In the genomic region with DNA sequence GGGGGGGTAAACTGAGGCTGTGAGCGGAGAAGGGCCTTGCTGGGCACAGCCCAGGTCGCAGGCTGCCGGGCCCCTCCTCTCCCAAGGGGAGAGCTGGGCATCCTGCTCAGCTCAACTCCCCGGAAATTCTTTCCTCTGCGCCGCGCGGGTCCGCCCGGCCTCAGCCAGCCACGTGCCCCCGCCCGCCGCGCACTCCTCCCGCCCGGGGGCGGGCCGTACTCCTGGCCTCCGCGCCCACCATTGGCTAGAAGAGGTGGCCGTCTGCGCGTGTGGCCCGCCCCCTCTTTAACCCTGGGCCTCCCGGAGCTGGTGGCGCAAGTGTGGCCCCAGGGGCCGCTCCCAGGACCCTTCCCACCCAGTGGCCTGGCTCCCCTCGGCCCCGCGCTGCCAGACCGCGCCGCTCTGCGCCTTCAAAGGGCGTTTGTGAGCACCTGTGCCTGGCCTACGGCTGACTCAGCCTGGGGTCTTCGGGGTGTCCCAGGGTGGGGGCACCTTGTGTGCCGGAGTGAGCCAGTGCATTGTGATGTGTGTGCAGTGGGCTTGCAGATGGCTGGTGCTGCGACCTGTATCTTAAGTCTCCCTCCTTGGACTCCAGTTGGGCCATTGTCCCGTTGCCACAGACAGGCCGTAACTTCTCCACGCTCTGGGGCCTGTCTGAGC, we compare ENCODE assay signal across 8 cellular contexts. TPM values are rescaled to one million over a fixed set of nuclear protein-coding genes. Genes with fewer than 3 reads are reported as not detected.
DNase-seq lines count a peak whose midpoint lies in the region; TF ChIP-seq lines count a peak whose summit lies in the region.

No MANE protein-coding gene starts in this region.

- no peak overlapping the region for H3K27ac ChIP-seq in endodermal cell (ENCODE audit: low read depth, low read length)
- no peak overlapping the region for H3K27ac ChIP-seq in mesendoderm (ENCODE audit: low read depth, low read length)

- no peaks in the 10 kb centered on the region for H3K9me3 Mint-ChIP-seq in endodermal cell

- no peaks in the 10 kb centered on the region for H3K9me3 ChIP-seq in endodermal cell (ENCODE audit: control insufficient read depth, low read length)

- H3K27ac Mint-ChIP-seq in endodermal cell, result no peak overlapping the region

- H2BK120ac ChIP-seq in mesendoderm (ENCODE audit: low read depth, low read length), result no peak overlapping the region

- peak overlapping the region; percentile 48 for H3K4me3 Mint-ChIP-seq in endodermal cell

- peaks cover 12% of the 10 kb centered on the region for H3K27me3 Mint-ChIP-seq in endodermal cell (ENCODE audit: insufficient read depth)

- H3K27me3 ChIP-seq in endodermal cell (ENCODE audit: control insufficient read depth, insufficient read depth, low read length, poor library complexity, severe bottlenecking), result no peaks in the 10 kb centered on the region
- no peaks in the 10 kb centered on the region for H3K27me3 ChIP-seq in mesendoderm (ENCODE audit: insufficient read depth, low read length, poor library complexity)

- no peak overlapping the region for H2BK15ac ChIP-seq in mesendoderm (replicated peaks; ENCODE audit: low read depth)

- H3K79me1 ChIP-seq in mesendoderm (ENCODE audit: low read length), result no peaks in the 10 kb centered on the region

- H4K5ac ChIP-seq in mesendoderm (ENCODE audit: low read length), result no peak overlapping the region

- no peak overlapping the region for H3K9ac ChIP-seq in endodermal cell (ENCODE audit: extremely low read depth, low read length, poor library complexity, severe bottlenecking)
- peak overlapping the region; percentile 65 for H3K9ac ChIP-seq in mesendoderm (ENCODE audit: low read length)

- H3K4me1 ChIP-seq in endodermal cell (ENCODE audit: control insufficient read depth, insufficient read depth, low read length), result peaks cover 19% of the 10 kb centered on the region
- H3K4me1 ChIP-seq in mesendoderm (ENCODE audit: control insufficient read depth, low read depth, low read length), result peaks cover 7% of the 10 kb centered on the region

- 17 to 20% methylated on average over 28 to 43 of the region's 43 CpGs for WGBS in endodermal cell (ENCODE audit: insufficient coverage in 1 of 2, insufficient read length in 1 of 2), 2 experiments
- no CpG with 5 or more reads among the region's 43 CpGs for WGBS in mesendoderm (ENCODE audit: extremely low coverage, insufficient coverage, low lambda C conversion rate)

- no peak overlapping the region for H2BK5ac ChIP-seq in mesendoderm (ENCODE audit: low read length)

- H3K18ac ChIP-seq in mesendoderm (ENCODE audit: low read length), result peak overlapping the region; percentile 54

- H3K36me3 Mint-ChIP-seq in endodermal cell (ENCODE audit: low read depth), result no peaks in the 10 kb centered on the region

- no peak overlapping the region for H3K4ac ChIP-seq in mesendoderm (ENCODE audit: low read depth, low read length)

- H3K36me3 ChIP-seq in endodermal cell (ENCODE audit: control insufficient read depth, insufficient read depth, low read length) (no peaks in the 10 kb centered on the region), mesendoderm (ENCODE audit: control insufficient read depth, insufficient read depth, low read length) (no peaks in the 10 kb centered on the region)

- no peak for TF ChIP-seq CTCF in endodermal cell (conservative IDR thresholded peaks at IDR 0.05)

- peak overlapping the region; percentile 68 for H3K4me2 ChIP-seq in mesendoderm (ENCODE audit: low read length)

- H3K4me3 ChIP-seq in endodermal cell (ENCODE audit: low read length), result peak overlapping the region; percentile 45
- no peak overlapping the region for H3K4me3 ChIP-seq in mesendoderm (ENCODE audit: low read length)

- H3K4me1 Mint-ChIP-seq in endodermal cell, result peaks cover 35% of the 10 kb centered on the region

- H4K8ac ChIP-seq in mesendoderm (ENCODE audit: low read depth, low read length), result no peak overlapping the region

- H2AK5ac ChIP-seq in mesendoderm (ENCODE audit: low read length), result no peak overlapping the region

- DNase-seq in SIG-M5 treated with dmso at 0.1 percent for 504 hours (lab: John Stamatoyannopoulos, UW; ENCODE audit: unreplicated experiment), result peak; percentile 45
- DNase-seq in SIG-M5 (lab: John Stamatoyannopoulos, UW), result no peak
- peak in 3 of 5 experiments; percentile 27 to 67 (median 33) for DNase-seq in T-helper 2 cell
- peak; percentile 90 for DNase-seq in endodermal cell
- peak; percentile 74 for DNase-seq in mesendoderm
- DNase-seq in stimulated activated CD8-positive, alpha-beta memory T cell treated with anti-CD3 and anti-CD28 coated beads, Interleukin-7, amount 100 ng/mL, for 48 hours (ENCODE audit: extremely low read depth in 1 of 2, low read depth in 1 of 2), result peak; percentile 10 to 28
- DNase-seq in NCI-H82 treated with DMSO at 0.1 percent for 48 hours (lab: John Stamatoyannopoulos, UW; ENCODE audit: unreplicated experiment), result no peak
- DNase-seq in DMS 273 treated with DMSO at 0.1 percent for 48 hours (lab: John Stamatoyannopoulos, UW), result no peak

- no peaks in the 10 kb centered on the region for H3K79me2 ChIP-seq in mesendoderm (ENCODE audit: control insufficient read depth, insufficient read depth, low read length)

- peak overlapping the region; percentile 88 for H3K56ac ChIP-seq in mesendoderm (ENCODE audit: low read length)

- peak overlapping the region; percentile 89 for H3K23ac ChIP-seq in mesendoderm (ENCODE audit: low read length)

RNA-seq across cellular contexts. Expression of gene MRGPRF, which starts 2.0 kb away (rescaled TPM):
- 1 to 10 TPM; 3.7 to 4.7 TPM for total RNA-seq in endodermal cell
- 1.9 TPM for polyA plus RNA-seq in endodermal cell (2013, experiment 1 of 2)
- 1.5 TPM for polyA plus RNA-seq in endodermal cell (2013, experiment 2 of 2)
- 9.4 TPM for polyA plus RNA-seq in mesendoderm (2013, experiment 1 of 2)
- 10.2 TPM for polyA plus RNA-seq in mesendoderm (2013, experiment 2 of 2)

RNA-seq across cellular contexts. Expression of gene MRGPRD, which starts 30.3 kb away (rescaled TPM):
- total RNA-seq in endodermal cell, result not detected
- not detected for polyA plus RNA-seq in endodermal cell (2013, experiment 1 of 2)
- polyA plus RNA-seq in endodermal cell (2013, experiment 2 of 2), result not detected
- polyA plus RNA-seq in mesendoderm (2013, experiment 1 of 2), result not detected
- not detected for polyA plus RNA-seq in mesendoderm (2013, experiment 2 of 2)

RNA-seq across cellular contexts. Expression of gene TPCN2, which starts 37.6 kb away (rescaled TPM):
- total RNA-seq in endodermal cell, result 10 to 100 TPM; 20.7 to 27.9 TPM
- 9.3 TPM for polyA plus RNA-seq in endodermal cell (2013, experiment 1 of 2)
- polyA plus RNA-seq in endodermal cell (2013, experiment 2 of 2), result 8.0 TPM
- polyA plus RNA-seq in mesendoderm (2013, experiment 1 of 2), result 10.7 TPM
- 11.4 TPM for polyA plus RNA-seq in mesendoderm (2013, experiment 2 of 2)

Comparison
In these comparisons a context has a peak if more than half of its experiments do, and no peak if none do; other contexts are left out.
1. DNase-seq: peak in SIG-M5 treated with dmso at 0.1 percent for 504 hours (single experiment), T-helper 2 cell (3 of 5), endodermal cell (single experiment), mesendoderm (single experiment) and stimulated activated CD8-positive, alpha-beta memory T cell treated with anti-CD3 and anti-CD28 coated beads, Interleukin-7, amount 100 ng/mL, for 48 hours (2 of 2); none in SIG-M5 (single experiment), NCI-H82 treated with DMSO at 0.1 percent for 48 hours (single experiment) and DMS 273 treated with DMSO at 0.1 percent for 48 hours (single experiment).